ENCODE assay signal across 1 cellular context in the genomic region with DNA sequence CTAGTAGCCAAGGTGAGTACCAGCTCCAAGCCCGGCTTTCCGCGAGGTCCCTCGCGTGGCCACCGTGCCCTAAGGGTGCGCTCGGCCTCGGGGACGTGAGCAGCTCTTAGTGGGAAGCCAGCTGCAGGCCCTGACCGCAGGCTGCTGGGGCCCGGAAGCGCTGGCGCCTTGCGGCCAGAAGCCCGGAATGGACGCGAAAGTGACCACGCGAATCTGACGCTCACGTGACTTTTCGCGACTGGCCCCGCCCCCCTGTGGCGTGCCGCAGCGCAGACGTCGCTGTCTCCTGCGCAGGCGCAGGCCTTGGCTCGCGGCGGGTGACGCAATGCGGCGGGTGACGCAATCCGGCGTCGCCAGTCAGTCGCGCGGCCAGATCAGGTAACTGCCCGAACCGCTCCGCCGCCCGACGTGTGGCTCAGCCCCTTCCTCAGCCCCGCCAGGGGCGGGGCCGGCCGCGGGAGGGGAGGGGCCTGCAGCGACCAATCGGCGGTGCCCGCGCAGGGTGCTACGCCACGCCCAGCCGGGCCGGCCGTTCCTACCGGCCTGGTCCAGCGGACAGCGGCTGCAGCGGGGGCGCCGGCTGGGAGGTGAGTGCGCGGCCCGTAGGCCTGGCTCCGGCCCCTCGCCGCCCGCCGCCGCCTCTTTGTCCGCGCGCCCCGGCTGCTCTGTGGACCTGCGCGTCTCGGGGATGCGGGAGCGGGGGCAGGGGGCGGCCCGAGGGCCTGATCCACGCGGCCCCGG.
TF ChIP-seq lines count a peak whose summit lies in the region.

A gene (plus strand): TSS at position 532 of the 741 bp plus-strand sequence. CDS start 2,202 bp downstream, outside the sequence.

TF ChIP-seq in HEK293, 187 proteins besides CTCF, POLR2A, EP300 and RAD21 (continued from another document and continues in another):
- TF ChIP-seq KLF8 (tag by site-specific recombination; IDR thresholded peaks at IDR 0.05) (peak; percentile 72; the same call in 1 of the 2 replicates), ZBTB20 (tag by site-specific recombination; IDR thresholded peaks at IDR 0.05) (peak; percentile 68; the same call in 1 of the 2 replicates), ZNF549 (tag by site-specific recombination; IDR thresholded peaks at IDR 0.05) (no peak), SCRT1 (tag by site-specific recombination; IDR thresholded peaks at IDR 0.05; ENCODE audit: borderline replicate concordance) (no peak), ZXDB (tag by site-specific recombination; IDR thresholded peaks at IDR 0.05) (peak; percentile 82), ZBTB48 (tag by site-specific recombination; IDR thresholded peaks at IDR 0.05) (peak; percentile 50; the same call in 1 of the 2 replicates), ZNF623 (tag by site-specific recombination; IDR thresholded peaks at IDR 0.05) (no peak), ZNF777 (tag by site-specific recombination; IDR thresholded peaks at IDR 0.05; ENCODE audit: borderline replicate concordance) (no peak), TCF7L2 (IDR thresholded peaks at IDR 0.05; ENCODE audit: borderline replicate concordance, low read depth, low read length) (no peak), WT1 (tag by site-specific recombination; IDR thresholded peaks at IDR 0.05) (no peak), ZNF112 (tag by site-specific recombination; IDR thresholded peaks at IDR 0.05) (no peak), ZNF768 (tag by site-specific recombination; IDR thresholded peaks at IDR 0.05) (no peak), ZNF184 (tag by site-specific recombination; IDR thresholded peaks at IDR 0.05) (no peak), ZNF548 (tag by site-specific recombination; IDR thresholded peaks at IDR 0.05) (no peak), ZNF335 (tag by site-specific recombination; conservative IDR thresholded peaks at IDR 0.05) (peak; percentile 82), ZNF175 (tag by site-specific recombination; IDR thresholded peaks at IDR 0.05) (no peak), ZNF701 (tag by site-specific recombination; IDR thresholded peaks at IDR 0.05) (no peak), ZIC2 (tag by site-specific recombination; IDR thresholded peaks at IDR 0.05) (peak; percentile 74; the same call in 1 of the 2 replicates), ZNF610 (tag by site-specific recombination; IDR thresholded peaks at IDR 0.05; ENCODE audit: borderline replicate concordance) (peak; percentile 81; the same call in 1 of the 2 replicates), GLI2 (tag by site-specific recombination; IDR thresholded peaks at IDR 0.05; ENCODE audit: borderline replicate concordance, low read depth) (no peak), ZNF837 (tag by site-specific recombination; IDR thresholded peaks at IDR 0.05) (no peak), ZNF48 (tag by site-specific recombination; IDR thresholded peaks at IDR 0.05) (no peak)
- TF ChIP-seq, protein P1, sequence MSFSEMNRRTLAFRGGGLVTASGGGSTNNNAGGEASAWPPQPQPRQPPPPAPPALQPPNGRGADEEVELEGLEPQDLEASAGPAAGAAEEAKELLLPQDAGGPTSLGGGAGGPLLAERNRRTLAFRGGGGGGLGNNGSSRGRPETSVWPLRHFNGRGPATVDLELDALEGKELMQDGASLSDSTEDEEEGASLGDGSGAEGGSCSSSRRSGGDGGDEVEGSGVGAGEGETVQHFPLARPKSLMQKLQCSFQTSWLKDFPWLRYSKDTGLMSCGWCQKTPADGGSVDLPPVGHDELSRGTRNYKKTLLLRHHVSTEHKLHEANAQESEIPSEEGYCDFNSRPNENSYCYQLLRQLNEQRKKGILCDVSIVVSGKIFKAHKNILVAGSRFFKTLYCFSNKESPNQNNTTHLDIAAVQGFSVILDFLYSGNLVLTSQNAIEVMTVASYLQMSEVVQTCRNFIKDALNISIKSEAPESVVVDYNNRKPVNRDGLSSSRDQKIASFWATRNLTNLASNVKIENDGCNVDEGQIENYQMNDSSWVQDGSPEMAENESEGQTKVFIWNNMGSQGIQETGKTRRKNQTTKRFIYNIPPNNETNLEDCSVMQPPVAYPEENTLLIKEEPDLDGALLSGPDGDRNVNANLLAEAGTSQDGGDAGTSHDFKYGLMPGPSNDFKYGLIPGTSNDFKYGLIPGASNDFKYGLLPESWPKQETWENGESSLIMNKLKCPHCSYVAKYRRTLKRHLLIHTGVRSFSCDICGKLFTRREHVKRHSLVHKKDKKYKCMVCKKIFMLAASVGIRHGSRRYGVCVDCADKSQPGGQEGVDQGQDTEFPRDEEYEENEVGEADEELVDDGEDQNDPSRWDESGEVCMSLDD (tag by site-specific recombination; IDR thresholded peaks at IDR 0.05): no peak
- TF ChIP-seq, protein P2, sequence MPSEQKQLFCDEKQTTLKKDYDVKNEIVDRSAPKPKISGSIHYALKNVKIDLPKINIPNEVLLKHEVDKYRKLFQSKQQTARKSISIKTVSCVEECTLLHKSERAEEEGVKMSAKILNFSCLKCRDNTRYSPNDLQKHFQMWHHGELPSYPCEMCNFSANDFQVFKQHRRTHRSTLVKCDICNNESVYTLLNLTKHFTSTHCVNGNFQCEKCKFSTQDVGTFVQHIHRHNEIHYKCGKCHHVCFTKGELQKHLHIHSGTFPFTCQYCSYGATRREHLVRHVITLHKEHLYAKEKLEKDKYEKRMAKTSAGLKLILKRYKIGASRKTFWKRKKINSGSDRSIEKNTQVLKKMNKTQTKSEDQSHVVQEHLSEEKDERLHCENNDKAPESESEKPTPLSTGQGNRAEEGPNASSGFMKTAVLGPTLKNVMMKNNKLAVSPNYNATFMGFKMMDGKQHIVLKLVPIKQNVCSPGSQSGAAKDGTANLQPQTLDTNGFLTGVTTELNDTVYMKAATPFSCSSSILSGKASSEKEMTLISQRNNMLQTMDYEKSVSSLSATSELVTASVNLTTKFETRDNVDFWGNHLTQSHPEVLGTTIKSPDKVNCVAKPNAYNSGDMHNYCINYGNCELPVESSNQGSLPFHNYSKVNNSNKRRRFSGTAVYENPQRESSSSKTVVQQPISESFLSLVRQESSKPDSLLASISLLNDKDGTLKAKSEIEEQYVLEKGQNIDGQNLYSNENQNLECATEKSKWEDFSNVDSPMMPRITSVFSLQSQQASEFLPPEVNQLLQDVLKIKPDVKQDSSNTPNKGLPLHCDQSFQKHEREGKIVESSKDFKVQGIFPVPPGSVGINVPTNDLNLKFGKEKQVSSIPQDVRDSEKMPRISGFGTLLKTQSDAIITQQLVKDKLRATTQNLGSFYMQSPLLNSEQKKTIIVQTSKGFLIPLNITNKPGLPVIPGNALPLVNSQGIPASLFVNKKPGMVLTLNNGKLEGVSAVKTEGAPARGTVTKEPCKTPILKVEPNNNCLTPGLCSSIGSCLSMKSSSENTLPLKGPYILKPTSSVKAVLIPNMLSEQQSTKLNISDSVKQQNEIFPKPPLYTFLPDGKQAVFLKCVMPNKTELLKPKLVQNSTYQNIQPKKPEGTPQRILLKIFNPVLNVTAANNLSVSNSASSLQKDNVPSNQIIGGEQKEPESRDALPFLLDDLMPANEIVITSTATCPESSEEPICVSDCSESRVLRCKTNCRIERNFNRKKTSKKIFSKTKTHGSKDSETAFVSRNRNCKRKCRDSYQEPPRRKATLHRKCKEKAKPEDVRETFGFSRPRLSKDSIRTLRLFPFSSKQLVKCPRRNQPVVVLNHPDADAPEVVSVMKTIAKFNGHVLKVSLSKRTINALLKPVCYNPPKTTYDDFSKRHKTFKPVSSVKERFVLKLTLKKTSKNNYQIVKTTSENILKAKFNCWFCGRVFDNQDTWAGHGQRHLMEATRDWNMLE (tag by site-specific recombination; conservative IDR thresholded peaks at IDR 0.05; ENCODE audit: low read depth): no peak; the same call in 1 of the 2 replicates
- TF ChIP-seq, protein P3, sequence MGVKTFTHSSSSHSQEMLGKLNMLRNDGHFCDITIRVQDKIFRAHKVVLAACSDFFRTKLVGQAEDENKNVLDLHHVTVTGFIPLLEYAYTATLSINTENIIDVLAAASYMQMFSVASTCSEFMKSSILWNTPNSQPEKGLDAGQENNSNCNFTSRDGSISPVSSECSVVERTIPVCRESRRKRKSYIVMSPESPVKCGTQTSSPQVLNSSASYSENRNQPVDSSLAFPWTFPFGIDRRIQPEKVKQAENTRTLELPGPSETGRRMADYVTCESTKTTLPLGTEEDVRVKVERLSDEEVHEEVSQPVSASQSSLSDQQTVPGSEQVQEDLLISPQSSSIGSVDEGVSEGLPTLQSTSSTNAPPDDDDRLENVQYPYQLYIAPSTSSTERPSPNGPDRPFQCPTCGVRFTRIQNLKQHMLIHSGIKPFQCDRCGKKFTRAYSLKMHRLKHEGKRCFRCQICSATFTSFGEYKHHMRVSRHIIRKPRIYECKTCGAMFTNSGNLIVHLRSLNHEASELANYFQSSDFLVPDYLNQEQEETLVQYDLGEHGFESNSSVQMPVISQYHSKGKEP (tag by site-specific recombination; IDR thresholded peaks at IDR 0.05): 0 out of 2 replicates have a peak, but pooled peaks have one; percentile 3
- TF ChIP-seq, protein P4, sequence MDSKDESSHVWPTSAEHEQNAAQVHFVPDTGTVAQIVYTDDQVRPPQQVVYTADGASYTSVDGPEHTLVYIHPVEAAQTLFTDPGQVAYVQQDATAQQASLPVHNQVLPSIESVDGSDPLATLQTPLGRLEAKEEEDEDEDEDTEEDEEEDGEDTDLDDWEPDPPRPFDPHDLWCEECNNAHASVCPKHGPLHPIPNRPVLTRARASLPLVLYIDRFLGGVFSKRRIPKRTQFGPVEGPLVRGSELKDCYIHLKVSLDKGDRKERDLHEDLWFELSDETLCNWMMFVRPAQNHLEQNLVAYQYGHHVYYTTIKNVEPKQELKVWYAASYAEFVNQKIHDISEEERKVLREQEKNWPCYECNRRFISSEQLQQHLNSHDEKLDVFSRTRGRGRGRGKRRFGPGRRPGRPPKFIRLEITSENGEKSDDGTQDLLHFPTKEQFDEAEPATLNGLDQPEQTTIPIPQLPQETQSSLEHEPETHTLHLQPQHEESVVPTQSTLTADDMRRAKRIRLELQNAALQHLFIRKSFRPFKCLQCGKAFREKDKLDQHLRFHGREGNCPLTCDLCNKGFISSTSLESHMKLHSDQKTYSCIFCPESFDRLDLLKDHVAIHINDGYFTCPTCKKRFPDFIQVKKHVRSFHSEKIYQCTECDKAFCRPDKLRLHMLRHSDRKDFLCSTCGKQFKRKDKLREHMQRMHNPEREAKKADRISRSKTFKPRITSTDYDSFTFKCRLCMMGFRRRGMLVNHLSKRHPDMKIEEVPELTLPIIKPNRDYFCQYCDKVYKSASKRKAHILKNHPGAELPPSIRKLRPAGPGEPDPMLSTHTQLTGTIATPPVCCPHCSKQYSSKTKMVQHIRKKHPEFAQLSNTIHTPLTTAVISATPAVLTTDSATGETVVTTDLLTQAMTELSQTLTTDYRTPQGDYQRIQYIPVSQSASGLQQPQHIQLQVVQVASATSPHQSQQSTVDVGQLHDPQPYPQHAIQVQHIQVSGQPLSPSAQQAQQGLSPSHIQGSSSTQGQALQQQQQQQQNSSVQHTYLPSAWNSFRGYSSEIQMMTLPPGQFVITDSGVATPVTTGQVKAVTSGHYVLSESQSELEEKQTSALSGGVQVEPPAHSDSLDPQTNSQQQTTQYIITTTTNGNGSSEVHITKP (tag by site-specific recombination; IDR thresholded peaks at IDR 0.05): 0 out of 2 replicates have a peak, but pooled peaks have one; percentile 16
- TF ChIP-seq, protein P5, sequence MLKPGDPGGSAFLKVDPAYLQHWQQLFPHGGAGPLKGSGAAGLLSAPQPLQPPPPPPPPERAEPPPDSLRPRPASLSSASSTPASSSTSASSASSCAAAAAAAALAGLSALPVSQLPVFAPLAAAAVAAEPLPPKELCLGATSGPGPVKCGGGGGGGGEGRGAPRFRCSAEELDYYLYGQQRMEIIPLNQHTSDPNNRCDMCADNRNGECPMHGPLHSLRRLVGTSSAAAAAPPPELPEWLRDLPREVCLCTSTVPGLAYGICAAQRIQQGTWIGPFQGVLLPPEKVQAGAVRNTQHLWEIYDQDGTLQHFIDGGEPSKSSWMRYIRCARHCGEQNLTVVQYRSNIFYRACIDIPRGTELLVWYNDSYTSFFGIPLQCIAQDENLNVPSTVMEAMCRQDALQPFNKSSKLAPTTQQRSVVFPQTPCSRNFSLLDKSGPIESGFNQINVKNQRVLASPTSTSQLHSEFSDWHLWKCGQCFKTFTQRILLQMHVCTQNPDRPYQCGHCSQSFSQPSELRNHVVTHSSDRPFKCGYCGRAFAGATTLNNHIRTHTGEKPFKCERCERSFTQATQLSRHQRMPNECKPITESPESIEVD (tag by site-specific recombination; IDR thresholded peaks at IDR 0.05): no peak
- TF ChIP-seq, protein P6, sequence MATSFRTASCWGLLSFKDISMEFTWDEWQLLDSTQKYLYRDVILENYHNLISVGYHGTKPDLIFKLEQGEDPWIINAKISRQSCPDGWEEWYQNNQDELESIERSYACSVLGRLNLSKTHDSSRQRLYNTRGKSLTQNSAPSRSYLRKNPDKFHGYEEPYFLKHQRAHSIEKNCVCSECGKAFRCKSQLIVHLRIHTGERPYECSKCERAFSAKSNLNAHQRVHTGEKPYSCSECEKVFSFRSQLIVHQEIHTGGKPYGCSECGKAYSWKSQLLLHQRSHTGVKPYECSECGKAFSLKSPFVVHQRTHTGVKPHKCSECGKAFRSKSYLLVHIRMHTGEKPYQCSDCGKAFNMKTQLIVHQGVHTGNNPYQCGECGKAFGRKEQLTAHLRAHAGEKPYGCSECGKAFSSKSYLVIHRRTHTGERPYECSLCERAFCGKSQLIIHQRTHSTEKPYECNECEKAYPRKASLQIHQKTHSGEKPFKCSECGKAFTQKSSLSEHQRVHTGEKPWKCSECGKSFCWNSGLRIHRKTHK (tag by site-specific recombination; IDR thresholded peaks at IDR 0.05): no peak
- TF ChIP-seq, protein P7, sequence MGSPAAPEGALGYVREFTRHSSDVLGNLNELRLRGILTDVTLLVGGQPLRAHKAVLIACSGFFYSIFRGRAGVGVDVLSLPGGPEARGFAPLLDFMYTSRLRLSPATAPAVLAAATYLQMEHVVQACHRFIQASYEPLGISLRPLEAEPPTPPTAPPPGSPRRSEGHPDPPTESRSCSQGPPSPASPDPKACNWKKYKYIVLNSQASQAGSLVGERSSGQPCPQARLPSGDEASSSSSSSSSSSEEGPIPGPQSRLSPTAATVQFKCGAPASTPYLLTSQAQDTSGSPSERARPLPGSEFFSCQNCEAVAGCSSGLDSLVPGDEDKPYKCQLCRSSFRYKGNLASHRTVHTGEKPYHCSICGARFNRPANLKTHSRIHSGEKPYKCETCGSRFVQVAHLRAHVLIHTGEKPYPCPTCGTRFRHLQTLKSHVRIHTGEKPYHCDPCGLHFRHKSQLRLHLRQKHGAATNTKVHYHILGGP (tag by site-specific recombination; IDR thresholded peaks at IDR 0.05): no peak
- TF ChIP-seq, protein P8, sequence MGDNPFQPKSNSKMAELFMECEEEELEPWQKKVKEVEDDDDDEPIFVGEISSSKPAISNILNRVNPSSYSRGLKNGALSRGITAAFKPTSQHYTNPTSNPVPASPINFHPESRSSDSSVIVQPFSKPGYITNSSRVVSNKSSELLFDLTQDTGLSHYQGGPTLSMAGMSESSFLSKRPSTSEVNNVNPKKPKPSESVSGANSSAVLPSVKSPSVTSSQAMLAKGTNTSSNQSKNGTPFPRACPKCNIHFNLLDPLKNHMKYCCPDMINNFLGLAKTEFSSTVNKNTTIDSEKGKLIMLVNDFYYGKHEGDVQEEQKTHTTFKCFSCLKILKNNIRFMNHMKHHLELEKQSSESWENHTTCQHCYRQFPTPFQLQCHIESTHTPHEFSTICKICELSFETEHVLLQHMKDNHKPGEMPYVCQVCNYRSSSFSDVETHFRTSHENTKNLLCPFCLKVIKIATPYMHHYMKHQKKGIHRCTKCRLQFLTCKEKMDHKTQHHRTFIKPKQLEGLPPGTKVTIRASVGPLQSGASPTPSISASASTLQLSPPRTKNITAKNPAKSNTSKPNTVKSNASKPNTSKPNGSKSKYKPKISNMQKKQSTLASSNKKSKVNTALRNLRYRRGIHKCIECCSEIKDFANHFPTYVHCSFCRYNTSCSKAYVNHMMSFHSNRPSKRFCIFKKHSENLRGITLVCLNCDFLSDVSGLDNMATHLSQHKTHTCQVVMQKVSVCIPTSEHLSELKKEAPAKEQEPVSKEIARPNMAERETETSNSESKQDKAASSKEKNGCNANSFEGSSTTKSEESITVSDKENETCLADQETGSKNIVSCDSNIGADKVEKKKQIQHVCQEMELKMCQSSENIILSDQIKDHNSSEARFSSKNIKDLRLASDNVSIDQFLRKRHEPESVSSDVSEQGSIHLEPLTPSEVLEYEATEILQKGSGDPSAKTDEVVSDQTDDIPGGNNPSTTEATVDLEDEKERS (tag by site-specific recombination; IDR thresholded peaks at IDR 0.05): no peak
